In genomic region chr5:159135896-159136531, GRCh38 we compare ENCODE assay signal across 13 cellular contexts. TPM values are rescaled to one million over a fixed set of nuclear protein-coding genes. Genes with fewer than 3 reads are reported as not detected.
DNase-seq lines count a peak whose midpoint lies in the region; ATAC-seq and TF ChIP-seq lines count a peak whose summit lies in the region.
"Had no signal": no experiment of that assay in that cellular context is flagged by ENCODE, and none has a peak within 500 bp of the region (broad histone marks: within the 10 kb centered on the region; RNA-seq: fewer than 3 reads in every experiment).

No MANE protein-coding gene starts in this region.

- H3K36me3 ChIP-seq in skeletal muscle satellite cell (ENCODE audit: insufficient read depth, low read length) = no peaks in the 10 kb centered on the region

- H3K4me3 ChIP-seq in fibroblast of mammary gland (ENCODE audit: control insufficient read depth, low read depth, low read length) (no peak overlapping the region), skeletal muscle satellite cell (ENCODE audit: low read length) (no peak overlapping the region)

- H3K27me3 ChIP-seq in skeletal muscle satellite cell (ENCODE audit: control insufficient read depth, insufficient read depth, low read length) = peaks cover 5% of the 10 kb centered on the region

- TF ChIP-seq CTCF in fibroblast of mammary gland (conservative IDR thresholded peaks at IDR 0.05; ENCODE audit: control insufficient read depth, insufficient read depth, low read depth, low read length) = no peak

- H3K4me2 ChIP-seq in skeletal muscle satellite cell (ENCODE audit: low read length) = peak overlapping the region; percentile 31

- H3K4me1 ChIP-seq in skeletal muscle satellite cell (ENCODE audit: control insufficient read depth, insufficient read depth, low read length) = peaks cover 17% of the 10 kb centered on the region

- H3K9me3 ChIP-seq in skeletal muscle satellite cell (replicated peaks; ENCODE audit: low read length) = no peaks in the 10 kb centered on the region

- in situ Hi-C loops in SK-MEL-5 (cut with HindIII; ENCODE audit: low pct_unique_long_range_greater_than_20kb, low sequenced_read_pairs) = no loop called here

- DNase-seq in HCEC 1CT (peak; percentile 15), SK-MEL-5 (ENCODE audit: low read depth, low spot score) (peak; percentile 25), fibroblast of mammary gland (ENCODE audit: low read depth) (peak; percentile 83), NCI-H526 (lab: John Stamatoyannopoulos, UW) (no peak)
- no peak for DNase-seq in stimulated activated CD4-positive, alpha-beta T cell treated with anti-CD3 and anti-CD28 coated beads, Interleukin-4, amount 100 ng/mL, for 24 hours
- DNase-seq: activated CD4-positive, alpha-beta T cell treated with anti-CD3 and anti-CD28 coated beads, Interleukin-2, amount 50 U/mL, for 1 hour; cortex of kidney; NCI-H1105; NCI-H774; substantia nigra; SW 1271 had no signal

- H3K9ac ChIP-seq in skeletal muscle satellite cell (ENCODE audit: low read depth, low read length) = no peak overlapping the region

- ATAC-seq in HG03175 (IDR thresholded peaks at IDR 0.05; ENCODE audit: unreplicated experiment) = no peak

RNA-seq across cellular contexts. Expression of gene EBF1, which starts 36.3 kb away (rescaled TPM):
- 1.1 and 1.4 TPM in 2 replicates for total RNA-seq in SK-MEL-5 (2014; rRNA removed; shearing (Covaris generic))
- 0.76 and 1.2 TPM in 2 replicates for polyA plus RNA-seq in SK-MEL-5 (2015; cell fraction: cytosol; rRNA removed)
- polyA plus RNA-seq in SK-MEL-5 (2015; cell fraction: nucleus; rRNA removed) = 3.1 and 13.7 TPM in 2 replicates
- 20.0 and 21.2 TPM in 2 replicates for total RNA-seq in skeletal muscle satellite cell (2012; rRNA removed)

Comparison
In these comparisons a context has a peak if more than half of its experiments do, and no peak if none do; other contexts are left out.
1. DNase-seq: peak in HCEC 1CT (single experiment), SK-MEL-5 (single experiment) and fibroblast of mammary gland (single experiment); none in stimulated activated CD4-positive, alpha-beta T cell treated with anti-CD3 and anti-CD28 coated beads, Interleukin-4, amount 100 ng/mL, for 24 hours (single experiment) and NCI-H526 (0 of 2).